13 cellular contexts compared by ENCODE assay signal in the genomic region with DNA sequence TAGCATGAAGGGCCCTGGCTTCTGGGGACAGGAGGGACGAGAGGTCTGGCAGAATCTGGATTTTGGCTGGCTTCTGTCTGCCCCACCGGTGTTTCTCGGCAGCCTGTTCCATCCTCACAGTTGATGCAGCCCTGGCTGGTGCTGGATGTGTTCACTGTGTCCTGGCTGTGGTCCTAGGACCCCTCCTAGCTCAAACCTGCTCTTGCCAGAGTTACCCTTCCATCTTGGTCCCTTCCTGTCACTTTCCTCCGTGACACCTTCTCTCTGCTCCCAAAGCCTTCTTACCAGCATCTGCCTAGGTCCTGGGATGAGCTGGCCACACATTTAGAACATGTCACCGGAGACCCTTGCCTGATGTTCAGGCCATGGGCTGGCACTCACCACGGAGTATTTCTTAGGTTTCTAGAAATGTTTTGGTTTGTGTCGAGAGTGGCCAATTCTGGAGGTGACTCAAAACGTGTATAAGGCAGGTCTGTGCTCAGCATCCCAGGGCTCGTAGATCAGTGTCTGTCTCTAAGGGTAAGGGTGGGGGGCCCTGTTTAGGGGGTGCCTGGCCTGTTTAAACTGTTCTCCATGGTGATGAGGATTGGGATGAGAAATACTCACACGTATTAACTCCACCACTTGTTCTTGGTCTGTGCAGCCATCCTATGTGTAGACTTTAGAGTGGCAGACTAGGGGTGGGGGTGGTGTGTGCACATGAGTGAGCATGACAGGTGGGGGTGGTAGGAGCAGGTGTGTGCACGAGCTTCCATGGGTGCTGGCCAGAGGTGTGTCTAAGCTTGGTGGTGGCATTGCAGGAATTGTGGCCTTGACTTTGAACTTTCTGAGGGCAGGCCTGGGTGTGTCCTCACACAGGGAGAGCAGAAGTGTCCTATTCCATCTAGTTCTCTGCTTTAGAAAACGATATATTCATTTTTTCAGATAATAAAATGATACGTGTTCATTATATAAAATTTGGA.
A peak's percentile ranks its signal among the peaks of the same experiment; 100 is the strongest.
DNase-seq lines count a peak whose midpoint lies in the region; ATAC-seq and TF ChIP-seq lines count a peak whose summit lies in the region.
"Had no signal": no experiment of that assay in that cellular context is flagged by ENCODE, and none has a peak within 500 bp of the region (broad histone marks: within the 10 kb centered on the region; RNA-seq: fewer than 3 reads in every experiment).

No MANE protein-coding gene starts in this region.

- no peak overlapping the region for H3K4me3 ChIP-seq in gastroesophageal sphincter
- H3K4me3 ChIP-seq in thyroid gland (replicated peaks in 1 of 3), result no peak overlapping the region

- no peaks in the 10 kb centered on the region for H3K27me3 ChIP-seq in gastroesophageal sphincter
- H3K27me3 ChIP-seq in thyroid gland, result no peaks in the 10 kb centered on the region

- TF ChIP-seq POLR2A in gastroesophageal sphincter (IDR thresholded peaks at IDR 0.05) (no peak), thyroid gland (IDR thresholded peaks at IDR 0.05) (no peak)

- no peaks in the 10 kb centered on the region for H3K36me3 Mint-ChIP-seq in activated CD4-positive, alpha-beta T cell treated with anti-CD3 and anti-CD28 coated beads, Interleukin-2, amount 10 ng/mL, durations not matched to agents 7 days and 5 days (ENCODE audit: low read depth)
- H3K36me3 Mint-ChIP-seq: CD4-positive, alpha-beta memory T cell had no signal

- H3K36me3 ChIP-seq in gastroesophageal sphincter (peaks cover 0 to 22% of the 10 kb centered on the region in 2 donors), thyroid gland (no peaks in the 10 kb centered on the region)

- H3K27ac Mint-ChIP-seq in activated CD4-positive, alpha-beta T cell treated with anti-CD3 and anti-CD28 coated beads, Interleukin-2, amount 10 ng/mL, durations not matched to agents 7 days and 5 days, result no peak overlapping the region

- TF ChIP-seq EP300 in gastroesophageal sphincter (IDR thresholded peaks at IDR 0.05), result no peak

- no peak overlapping the region for H3K4me3 Mint-ChIP-seq in activated CD4-positive, alpha-beta T cell treated with anti-CD3 and anti-CD28 coated beads, Interleukin-2, amount 10 ng/mL, durations not matched to agents 7 days and 5 days
- H3K4me3 Mint-ChIP-seq: CD4-positive, alpha-beta memory T cell had no signal

- no peak for ATAC-seq in gastroesophageal sphincter
- no peak for ATAC-seq in HG02840 (IDR thresholded peaks at IDR 0.05; ENCODE audit: low FRiP score, unreplicated experiment)

- H3K27me3 Mint-ChIP-seq in activated CD4-positive, alpha-beta T cell treated with anti-CD3 and anti-CD28 coated beads, Interleukin-2, amount 10 ng/mL, durations not matched to agents 7 days and 5 days, result no peaks in the 10 kb centered on the region

- 84 to 94% methylated on average over 3 to 12 of the region's 13 CpGs for WGBS in gastroesophageal sphincter (ENCODE audit: low coverage in 1 of 2), 2 donors
- 76 to 78% methylated on average over 12 to 13 of the region's 13 CpGs for WGBS in thyroid gland, 2 donors

- POLR2A ChIA-PET in activated CD4-positive, alpha-beta T cell treated with anti-CD3 and anti-CD28 coated beads, Interleukin-2, amount 10 ng/mL, durations not matched to agents 7 days and 5 days (lab: Charles Lee), result no interaction called here

- H3K9me3 Mint-ChIP-seq in activated CD4-positive, alpha-beta T cell treated with anti-CD3 and anti-CD28 coated beads, Interleukin-2, amount 10 ng/mL, durations not matched to agents 7 days and 5 days, result no peaks in the 10 kb centered on the region
- H3K9me3 Mint-ChIP-seq: CD4-positive, alpha-beta memory T cell had no signal

- H3K27ac ChIP-seq in gastroesophageal sphincter, result peak overlapping the region in 3 of 4 donors; percentile 63 to 68 (median 68)
- H3K27ac ChIP-seq in thyroid gland, result peak overlapping the region; percentile 55 to 69 (median 57)

- H3K9me3 ChIP-seq in gastroesophageal sphincter (no peaks in the 10 kb centered on the region), thyroid gland (no peaks in the 10 kb centered on the region)

- H3K4me1 ChIP-seq in gastroesophageal sphincter (peaks cover 0 to 27% (median 3%) of the 10 kb centered on the region in 3 donors), thyroid gland (peaks cover 10 to 24% of the 10 kb centered on the region in 2 donors)

- no peaks in the 10 kb centered on the region for H3K4me1 Mint-ChIP-seq in activated CD4-positive, alpha-beta T cell treated with anti-CD3 and anti-CD28 coated beads, Interleukin-2, amount 10 ng/mL, durations not matched to agents 7 days and 5 days
- H3K4me1 Mint-ChIP-seq: CD4-positive, alpha-beta memory T cell had no signal

- CTCF ChIA-PET in activated CD4-positive, alpha-beta T cell treated with anti-CD3 and anti-CD28 coated beads, Interleukin-2, amount 10 ng/mL, durations not matched to agents 7 days and 5 days (lab: Charles Lee), result interaction anchor here (0.6 kb wide), 1 partner anchor 123 kb away, joined by 3 read pairs; no protein-coding TSS in a partner anchor

- intact Hi-C loops in thyroid gland (cut with DNase I), result loop anchor here (10.0 kb wide), 1 partner anchor 519 kb away; no protein-coding TSS in a partner anchor

- peak; percentile 1 for DNase-seq in activated CD4-positive, alpha-beta T cell treated with anti-CD3 and anti-CD28 coated beads, Interleukin-2, amount 10 ng/mL, durations not matched to agents 7 days and 5 days
- DNase-seq in activated CD4-positive, alpha-beta T cell treated with anti-CD3 and anti-CD28 coated beads, Interleukin-2, amount 50 U/mL, for 4 hours, result no peak
- DNase-seq in myocyte (ENCODE audit: low read depth) (peak; percentile 33), thyroid gland (no peak), glomerular visceral epithelial cell (ENCODE audit: extremely low spot score) (no peak), NOMO-1 treated with dmso at 0.1 percent for 144 hours (lab: John Stamatoyannopoulos, UW; ENCODE audit: unreplicated experiment) (no peak)
- DNase-seq: 8988T; CD4-positive, alpha-beta memory T cell; cortex of kidney; EL; stimulated activated CD4-positive, alpha-beta T cell treated with anti-CD3 and anti-CD28 coated beads, Interleukin-2, amount 100 ng/mL, for 48 hours had no signal

- TF ChIP-seq CTCF in gastroesophageal sphincter (IDR thresholded peaks at IDR 0.05) (no peak), thyroid gland (IDR thresholded peaks at IDR 0.05) (no peak)

Comparison
In these comparisons a context has a peak if more than half of its experiments do, and no peak if none do; other contexts are left out.
1. DNase-seq: peak in activated CD4-positive, alpha-beta T cell treated with anti-CD3 and anti-CD28 coated beads, Interleukin-2, amount 10 ng/mL, durations not matched to agents 7 days and 5 days (single experiment) and myocyte (single experiment); none in activated CD4-positive, alpha-beta T cell treated with anti-CD3 and anti-CD28 coated beads, Interleukin-2, amount 50 U/mL, for 4 hours (0 of 2), thyroid gland (0 of 2), glomerular visceral epithelial cell (single experiment) and NOMO-1 treated with dmso at 0.1 percent for 144 hours (single experiment).